ENCODE assay signal across 8 cellular contexts in genomic region chr3:32501785-32502088, GRCh38.
A peak's percentile ranks its signal among the peaks of the same experiment; 100 is the strongest.
DNase-seq lines count a peak whose midpoint lies in the region; ATAC-seq and TF ChIP-seq lines count a peak whose summit lies in the region.

No MANE protein-coding gene starts in this region.

- WGBS in iPS DF 6.9 (ENCODE audit: insufficient coverage, insufficient read length): no CpG with 5 or more reads among the region's 3 CpGs

- TF ChIP-seq CTCF in WI38 (IDR thresholded peaks at IDR 0.05; ENCODE audit: low read depth, low read length): no peak

- no peak overlapping the region for H3K27ac ChIP-seq in iPS DF 6.9 (ENCODE audit: low read length)
- peak overlapping the region; percentile 81 for H3K27ac ChIP-seq in stomach smooth muscle (ENCODE audit: low read length)

- in situ Hi-C loops in KBM-7 (cut with MboI; ENCODE audit: low pct_unique_long_range_greater_than_20kb, low sequenced_read_pairs): loop anchor here (10.0 kb wide), 1 partner anchor 163 kb away; no protein-coding TSS in a partner anchor

- no peaks in the 10 kb centered on the region for H3K9me3 ChIP-seq in iPS DF 6.9 (ENCODE audit: control insufficient read depth, insufficient read depth, low read length)
- H3K9me3 ChIP-seq in stomach smooth muscle (ENCODE audit: control insufficient read depth in 2 of 2, low read length in 2 of 2): no peaks in the 10 kb centered on the region

- peaks cover 3% of the 10 kb centered on the region; the same call in 1 of the 2 replicates for H3K4me1 ChIP-seq in iPS DF 6.9 (ENCODE audit: control insufficient read depth, insufficient read depth, low read length)
- peaks cover 9% of the 10 kb centered on the region for H3K4me1 ChIP-seq in stomach smooth muscle (ENCODE audit: control insufficient read depth, insufficient read depth, low read length)

- peak overlapping the region; percentile 94 for H3K4me3 ChIP-seq in WI38 (ENCODE audit: low read depth, low read length)
- H3K4me3 ChIP-seq in iPS DF 6.9 (ENCODE audit: low read length): peak overlapping the region; percentile 64; the same call in 1 of the 2 replicates
- H3K4me3 ChIP-seq in stomach smooth muscle (ENCODE audit: low read length in 2 of 2): peak overlapping the region; percentile 92 to 97

- DNase-seq in T-helper 1 cell (no peak), iPS DF 6.9 (ENCODE audit: low read depth, low spot score) (no peak), KBM-7 (no peak)

- peaks cover 27% of the 10 kb centered on the region for H3K4me1 Mint-ChIP-seq in T-helper 1 cell treated with Interleukin-12 subunit alpha and Interleukin-12 subunit beta and Interleukin-4 antibody, amounts not matched to agents 30 μg/mL and 1 μg/mL, for 36 hours (ENCODE audit: low read depth)

- H3K9ac ChIP-seq in stomach smooth muscle (ENCODE audit: low read length in 2 of 2): peak overlapping the region; percentile 87 to 88

- peak overlapping the region; percentile 94 for H3K27ac Mint-ChIP-seq in T-helper 1 cell treated with Interleukin-12 subunit alpha and Interleukin-12 subunit beta and Interleukin-4 antibody, amounts not matched to agents 30 μg/mL and 1 μg/mL, for 36 hours

- H3K36me3 ChIP-seq in iPS DF 6.9 (ENCODE audit: control insufficient read depth, insufficient read depth, low read length): no peaks in the 10 kb centered on the region
- no peaks in the 10 kb centered on the region for H3K36me3 ChIP-seq in stomach smooth muscle (ENCODE audit: control insufficient read depth in 2 of 2, insufficient read depth in 2 of 2, low read length in 2 of 2)

- H3K27me3 Mint-ChIP-seq in T-helper 1 cell treated with Interleukin-12 subunit alpha and Interleukin-12 subunit beta and Interleukin-4 antibody, amounts not matched to agents 30 μg/mL and 1 μg/mL, for 36 hours (ENCODE audit: low read depth): peaks cover 6% of the 10 kb centered on the region

- no peaks in the 10 kb centered on the region for H3K9me3 Mint-ChIP-seq in T-helper 1 cell treated with Interleukin-12 subunit alpha and Interleukin-12 subunit beta and Interleukin-4 antibody, amounts not matched to agents 30 μg/mL and 1 μg/mL, for 36 hours

- ATAC-seq in HG03196 (IDR thresholded peaks at IDR 0.05; ENCODE audit: unreplicated experiment): no peak
- ATAC-seq in HG03280 (IDR thresholded peaks at IDR 0.05; ENCODE audit: unreplicated experiment): no peak

- peak overlapping the region; percentile 99 for H3K4me3 Mint-ChIP-seq in T-helper 1 cell treated with Interleukin-12 subunit alpha and Interleukin-12 subunit beta and Interleukin-4 antibody, amounts not matched to agents 30 μg/mL and 1 μg/mL, for 36 hours

- no peaks in the 10 kb centered on the region for H3K27me3 ChIP-seq in iPS DF 6.9 (ENCODE audit: control insufficient read depth, insufficient read depth, low read length)
- H3K27me3 ChIP-seq in stomach smooth muscle (ENCODE audit: control insufficient read depth in 1 of 2, insufficient read depth in 2 of 2, low read length in 2 of 2): no peaks in the 10 kb centered on the region

- peaks cover 4% of the 10 kb centered on the region for H3K36me3 Mint-ChIP-seq in T-helper 1 cell treated with Interleukin-12 subunit alpha and Interleukin-12 subunit beta and Interleukin-4 antibody, amounts not matched to agents 30 μg/mL and 1 μg/mL, for 36 hours (ENCODE audit: low read depth)
